In genomic region chr3:119098620-119099222, GRCh38 we compare ENCODE assay signal across 8 cellular contexts. TPM values are rescaled to one million over a fixed set of nuclear protein-coding genes. Genes with fewer than 3 reads are reported as not detected.
DNase-seq lines count a peak whose midpoint lies in the region; ATAC-seq, FAIRE-seq and TF ChIP-seq lines count a peak whose summit lies in the region.
"Had no signal": no experiment of that assay in that cellular context is flagged by ENCODE, and none has a peak within 500 bp of the region (broad histone marks: within the 10 kb centered on the region; RNA-seq: fewer than 3 reads in every experiment).

No MANE protein-coding gene starts in this region.

- H3K27ac ChIP-seq in H9 (ENCODE audit: insufficient read length, low read depth, low read length) (no peak overlapping the region), OCI-LY3 (ENCODE audit: low read length) (no peak overlapping the region), neuronal stem cell (replicated peaks; ENCODE audit: low read length) (no peak overlapping the region)
- H3K27ac ChIP-seq: skin epidermis had no signal

- no peaks in the 10 kb centered on the region for H3K9me3 ChIP-seq in H9 (ENCODE audit: control insufficient read depth, low read depth, low read length)
- no peaks in the 10 kb centered on the region for H3K9me3 ChIP-seq in OCI-LY3 (ENCODE audit: insufficient read depth, low read length)
- H3K9me3 ChIP-seq in neuronal stem cell (replicated peaks in 1 of 2; ENCODE audit: control insufficient read depth in 2 of 2, insufficient read depth in 1 of 2, low read depth in 1 of 2, low read length in 2 of 2), result no peaks in the 10 kb centered on the region

- H3K4me1 ChIP-seq in H9 (ENCODE audit: insufficient read depth, low read length), result no peaks in the 10 kb centered on the region
- peaks cover 2% of the 10 kb centered on the region for H3K4me1 ChIP-seq in OCI-LY3 (ENCODE audit: low read length)
- no peaks in the 10 kb centered on the region for H3K4me1 ChIP-seq in neuronal stem cell (ENCODE audit: control insufficient read depth in 2 of 2, insufficient read depth in 1 of 2, low read depth in 1 of 2, low read length in 2 of 2)

- no peak overlapping the region for H4K5ac ChIP-seq in H9 (ENCODE audit: insufficient read length, low read depth, low read length)

- H3K36me3 Mint-ChIP-seq in H9 (ENCODE audit: insufficient read depth in 1 of 3, low read depth in 3 of 3), result peaks cover 0 to 4% (median 0%) of the 10 kb centered on the region in 3 experiments; a peak in 2 of 7 replicates
- no peaks in the 10 kb centered on the region for H3K36me3 Mint-ChIP-seq in activated T-helper 17 cell treated with anti-CD3 and anti-CD28 coated beads, Interleukin-2, amount 50 U/mL, for 72 hours (ENCODE audit: low read depth)

- peaks cover 2 to 3% of the 10 kb centered on the region in 2 experiments; a peak in 3 of 4 replicates for H3K4me1 Mint-ChIP-seq in H9
- H3K4me1 Mint-ChIP-seq in activated T-helper 17 cell treated with anti-CD3 and anti-CD28 coated beads, Interleukin-2, amount 50 U/mL, for 72 hours, result no peaks in the 10 kb centered on the region

- H3K4me3 ChIP-seq in OCI-LY3 (ENCODE audit: low read length), result no peak overlapping the region
- H3K4me3 ChIP-seq in neuronal stem cell (ENCODE audit: low read length in 2 of 2), result no peak overlapping the region
- H3K4me3 ChIP-seq: skin epidermis had no signal

- H2BK5ac ChIP-seq in H9 (ENCODE audit: insufficient read length, low read length) (no peak overlapping the region), neuronal stem cell (ENCODE audit: low read length) (no peak overlapping the region)

- no peak overlapping the region for H2AFZ ChIP-seq in H9 (ENCODE audit: low read length)
- no peak overlapping the region for H2AFZ ChIP-seq in OCI-LY3 (ENCODE audit: low read depth, low read length)
- no peak overlapping the region for H2AFZ ChIP-seq in neuronal stem cell (ENCODE audit: low read length)

- H3K79me2 ChIP-seq in H9 (ENCODE audit: insufficient read depth, low read length) (no peaks in the 10 kb centered on the region), OCI-LY3 (ENCODE audit: low read length) (no peaks in the 10 kb centered on the region)

- H3T11ph ChIP-seq in H9 (ENCODE audit: low read length), result no peak overlapping the region

- H3K18ac ChIP-seq in H9 (ENCODE audit: insufficient read length, low read depth, low read length) (no peak overlapping the region), neuronal stem cell (ENCODE audit: low read length) (no peak overlapping the region)

- H4K8ac ChIP-seq in H9 (replicated peaks; ENCODE audit: insufficient read length, low read depth, low read length) (no peak overlapping the region), neuronal stem cell (ENCODE audit: low read depth, low read length) (no peak overlapping the region)

- TF ChIP-seq CTCF in H9 (conservative IDR thresholded peaks at IDR 0.05) (peak; percentile 96), OCI-LY3 (IDR thresholded peaks at IDR 0.05; ENCODE audit: low read depth, low read length) (peak; percentile 88)

- H3K27ac Mint-ChIP-seq in H9, result no peak overlapping the region
- H3K27ac Mint-ChIP-seq in activated T-helper 17 cell treated with anti-CD3 and anti-CD28 coated beads, Interleukin-2, amount 50 U/mL, for 72 hours, result no peak overlapping the region

- H3K9ac ChIP-seq in H9 (ENCODE audit: extremely low read depth, insufficient read length, low read length) (no peak overlapping the region), OCI-LY3 (ENCODE audit: low read length) (no peak overlapping the region), neuronal stem cell (ENCODE audit: low read depth, low read length, poor library complexity) (no peak overlapping the region)

- no peak overlapping the region for H2BK20ac ChIP-seq in H9 (ENCODE audit: low read depth, low read length, poor library complexity, severe bottlenecking)

- H4K20me1 ChIP-seq in H9 (ENCODE audit: control insufficient read depth, insufficient read depth, insufficient read length) (no peaks in the 10 kb centered on the region), OCI-LY3 (ENCODE audit: insufficient read depth, low read length) (no peaks in the 10 kb centered on the region)

- H4K91ac ChIP-seq in H9 (ENCODE audit: insufficient read length, low read depth, low read length), result no peak overlapping the region
- H4K91ac ChIP-seq in neuronal stem cell (ENCODE audit: low read depth, low read length, poor library complexity), result no peak overlapping the region

- H2AK5ac ChIP-seq in H9 (ENCODE audit: insufficient read length, low read length), result no peak overlapping the region
- no peak overlapping the region for H2AK5ac ChIP-seq in neuronal stem cell (ENCODE audit: low read depth, low read length)

- H3K36me3 ChIP-seq in OCI-LY3 (replicated peaks; ENCODE audit: low read depth, low read length) (no peaks in the 10 kb centered on the region), neuronal stem cell (replicated peaks in 1 of 2; ENCODE audit: control insufficient read depth in 2 of 2, insufficient read depth in 2 of 2, low read length in 2 of 2) (no peaks in the 10 kb centered on the region)

- H3K23me2 ChIP-seq in H9 (ENCODE audit: insufficient read length, low read depth, low read length, poor library complexity, severe bottlenecking), result no peaks in the 10 kb centered on the region

- H3K4me2 ChIP-seq in H9 (ENCODE audit: insufficient read depth, insufficient read length, low read length) (no peak overlapping the region), OCI-LY3 (ENCODE audit: low read length) (no peak overlapping the region), neuronal stem cell (ENCODE audit: insufficient read depth, low read length, poor library complexity, severe bottlenecking) (no peak overlapping the region)

- WGBS in H9 (ENCODE audit: extremely low coverage, insufficient read length, low lambda C conversion rate), result no CpG with 5 or more reads among the region's 3 CpGs
- WGBS in neuronal stem cell (ENCODE audit: extremely low coverage in 2 of 2, insufficient read length in 2 of 2, insufficient replicate concordance in 1 of 2), 2 donors, result no CpG with 5 or more reads among the region's 3 CpGs

- no peak overlapping the region for H3K23ac ChIP-seq in H9 (ENCODE audit: insufficient read length, low read depth, low read length)
- H3K23ac ChIP-seq in neuronal stem cell (ENCODE audit: low read depth, low read length, poor library complexity), result no peak overlapping the region

- no peaks in the 10 kb centered on the region for H3K79me1 ChIP-seq in H9 (ENCODE audit: insufficient read depth, low read depth, low read length, poor library complexity, severe bottlenecking)
- no peaks in the 10 kb centered on the region for H3K79me1 ChIP-seq in neuronal stem cell (ENCODE audit: low read depth, low read length)

- peak; percentile 84 for FAIRE-seq in endometrium (lab: Jason Lieb, UNC)

- H3K27me3 ChIP-seq in H9 (ENCODE audit: insufficient read depth, low read length), result no peaks in the 10 kb centered on the region
- H3K27me3 ChIP-seq in OCI-LY3 (ENCODE audit: low read depth, low read length), result peaks cover 4% of the 10 kb centered on the region; the same call in 1 of the 2 replicates
- no peaks in the 10 kb centered on the region for H3K27me3 ChIP-seq in neuronal stem cell (ENCODE audit: control insufficient read depth in 3 of 3, insufficient read depth in 3 of 3, low read depth in 1 of 3, low read length in 3 of 3)

- ATAC-seq in activated T-helper 17 cell treated with anti-CD3 and anti-CD28 coated beads, Interleukin-2, amount 50 U/mL, for 72 hours (replicated peaks), result no peak
- no peak for ATAC-seq in GM19324 (IDR thresholded peaks at IDR 0.05; ENCODE audit: low FRiP score, unreplicated experiment)

- no peak overlapping the region for H3K4me3 Mint-ChIP-seq in H9
- H3K4me3 Mint-ChIP-seq in activated T-helper 17 cell treated with anti-CD3 and anti-CD28 coated beads, Interleukin-2, amount 50 U/mL, for 72 hours, result no peak overlapping the region

- H2BK12ac ChIP-seq in H9 (ENCODE audit: insufficient read length, low read depth, low read length), result no peak overlapping the region
- no peak overlapping the region for H2BK12ac ChIP-seq in neuronal stem cell (ENCODE audit: low read length)

- H3K4ac ChIP-seq in H9 (ENCODE audit: low read depth, low read length), result no peak overlapping the region
- no peak overlapping the region for H3K4ac ChIP-seq in neuronal stem cell (ENCODE audit: low read length)

- no peaks in the 10 kb centered on the region for H3K27me3 Mint-ChIP-seq in H9 (ENCODE audit: low read depth)
- no peaks in the 10 kb centered on the region for H3K27me3 Mint-ChIP-seq in activated T-helper 17 cell treated with anti-CD3 and anti-CD28 coated beads, Interleukin-2, amount 50 U/mL, for 72 hours

- H3K56ac ChIP-seq in H9 (ENCODE audit: insufficient read length, low read depth, low read length), result no peak overlapping the region

- H2BK120ac ChIP-seq in H9 (ENCODE audit: low read depth, low read length, poor library complexity, severe bottlenecking) (no peak overlapping the region), neuronal stem cell (ENCODE audit: low read depth, low read length) (no peak overlapping the region)

- DNase-seq in DMS79 (lab: John Stamatoyannopoulos, UW), result peak; percentile 4
- no peak for DNase-seq in H9
- peak; percentile 37 for DNase-seq in neuronal stem cell (ENCODE audit: low spot score)

- peaks cover 0 to 3% of the 10 kb centered on the region in 2 experiments; a peak in 3 of 5 replicates for H3K9me3 Mint-ChIP-seq in H9
- no peaks in the 10 kb centered on the region for H3K9me3 Mint-ChIP-seq in activated T-helper 17 cell treated with anti-CD3 and anti-CD28 coated beads, Interleukin-2, amount 50 U/mL, for 72 hours

- H3K14ac ChIP-seq in H9 (ENCODE audit: insufficient read depth, low read length) (no peak overlapping the region), neuronal stem cell (ENCODE audit: low read length) (no peak overlapping the region)

- no peak overlapping the region for H2BK15ac ChIP-seq in H9 (ENCODE audit: low read depth, low read length)
- H2BK15ac ChIP-seq in neuronal stem cell (ENCODE audit: low read length), result no peak overlapping the region

RNA-seq across cellular contexts. Expression of gene TEX55, which starts 47.2 kb away (rescaled TPM):
- not detected in 2 replicates for total RNA-seq in H9 (2021)
- not detected for polyA plus RNA-seq in neuronal stem cell (2013, experiment 1 of 2)
- polyA plus RNA-seq in neuronal stem cell (2013, experiment 2 of 2), result not detected
- not detected for total RNA-seq in activated T-helper 17 cell treated with anti-CD3 and anti-CD28 coated beads, Interleukin-2, amount 50 U/mL, for 72 hours
